ENCODE assay signal across 10 cellular contexts in the genomic region with DNA sequence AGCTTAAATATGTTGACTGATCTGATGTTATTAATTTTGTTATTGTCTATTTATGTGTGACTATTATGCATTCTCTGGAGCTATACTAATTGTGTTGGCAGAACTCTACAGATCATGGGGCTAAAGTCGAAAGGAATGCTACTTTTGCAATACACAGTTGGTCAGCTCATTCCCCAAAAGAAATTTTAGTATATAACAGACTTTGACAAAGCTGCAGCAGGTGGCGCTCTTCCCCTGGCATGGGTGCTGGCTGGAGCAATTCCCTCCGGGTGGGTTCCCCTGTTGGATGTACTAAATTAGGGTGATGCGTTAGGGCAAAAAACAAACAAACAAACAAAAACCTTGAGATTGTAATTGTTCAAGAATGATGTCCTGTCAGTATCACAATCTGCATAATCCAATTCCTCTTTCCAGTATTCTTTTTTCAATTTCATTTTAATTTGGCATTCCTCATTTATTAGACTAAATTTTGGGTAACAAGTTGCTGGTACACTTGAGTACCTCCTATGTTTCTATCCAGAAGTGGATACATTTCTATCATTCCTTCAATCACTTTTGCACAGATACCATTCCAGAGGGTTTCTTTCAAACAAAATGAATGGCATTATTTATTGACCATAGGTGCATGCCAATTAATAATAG.
DNase-seq lines count a peak whose midpoint lies in the region; ATAC-seq and TF ChIP-seq lines count a peak whose summit lies in the region.
"Had no signal": no experiment of that assay in that cellular context is flagged by ENCODE, and none has a peak within 500 bp of the region (broad histone marks: within the 10 kb centered on the region; RNA-seq: fewer than 3 reads in every experiment).

No MANE protein-coding gene starts in this region.

- no peak for DNase-seq in BJ (ENCODE audit: low read depth)
- DNase-seq in KG1 (lab: John Stamatoyannopoulos, UW), result peak; percentile 13
- DNase-seq in SJSA1 (ENCODE audit: low read depth in 1 of 2, low spot score in 2 of 2), result peak; percentile 14 to 42
- peak; percentile 46 for DNase-seq in fibroblast of mammary gland (ENCODE audit: low read depth)
- DNase-seq in progenitor cell of endocrine pancreas (ENCODE audit: low spot score, unreplicated experiment), result peak; percentile 30
- DNase-seq in natural killer cell treated with Interleukin-12 subunit alpha and Interleukin-12 subunit beta and Interleukin-15 and Interleukin-18, amount 100 ng/mL, for 72 hours (ENCODE audit: low spot score), result no peak
- no peak for DNase-seq in sciatic nerve (ENCODE audit: low spot score)

- H3K36me3 ChIP-seq in BJ (ENCODE audit: control insufficient read depth, insufficient read depth, low read length) (no peaks in the 10 kb centered on the region), SJSA1 (no peaks in the 10 kb centered on the region)
- H3K36me3 ChIP-seq: neutrophil had no signal

- H3K4me1 ChIP-seq in SJSA1 (replicated peaks), result no peaks in the 10 kb centered on the region

- TF ChIP-seq CTCF in BJ (IDR thresholded peaks at IDR 0.05; ENCODE audit: insufficient read depth, low read depth, low read length) (peak; percentile 67), fibroblast of mammary gland (conservative IDR thresholded peaks at IDR 0.05; ENCODE audit: control insufficient read depth, insufficient read depth, low read depth, low read length) (peak; percentile 68), progenitor cell of endocrine pancreas (IDR thresholded peaks at IDR 0.05; ENCODE audit: unreplicated experiment) (peak; percentile 86)

- no peaks in the 10 kb centered on the region for H3K9me3 ChIP-seq in SJSA1 (replicated peaks)
- H3K9me3 ChIP-seq: neutrophil had no signal

- no peak overlapping the region for H3K27ac Mint-ChIP-seq in progenitor cell of endocrine pancreas
- H3K27ac Mint-ChIP-seq in natural killer cell treated with Interleukin-12 subunit alpha and Interleukin-12 subunit beta and Interleukin-15 and Interleukin-18, amount 100 ng/mL, for 72 hours, result no peak overlapping the region
- H3K27ac Mint-ChIP-seq: T-cell had no signal

- H3K27ac ChIP-seq in SJSA1, result no peak overlapping the region
- H3K27ac ChIP-seq: neutrophil had no signal

- intact Hi-C loops in sciatic nerve (cut with DNase I), result no loop called here

- no peak overlapping the region for H3K4me3 ChIP-seq in BJ (ENCODE audit: low read depth, low read length)
- no peak overlapping the region for H3K4me3 ChIP-seq in SJSA1
- H3K4me3 ChIP-seq in fibroblast of mammary gland (ENCODE audit: control insufficient read depth, low read depth, low read length), result no peak overlapping the region

- peaks cover 5% of the 10 kb centered on the region for H3K27me3 Mint-ChIP-seq in progenitor cell of endocrine pancreas
- H3K27me3 Mint-ChIP-seq in natural killer cell treated with Interleukin-12 subunit alpha and Interleukin-12 subunit beta and Interleukin-15 and Interleukin-18, amount 100 ng/mL, for 72 hours, result no peaks in the 10 kb centered on the region

- H3K4me3 Mint-ChIP-seq in progenitor cell of endocrine pancreas (ENCODE audit: low read depth), result no peak overlapping the region
- no peak overlapping the region for H3K4me3 Mint-ChIP-seq in natural killer cell treated with Interleukin-12 subunit alpha and Interleukin-12 subunit beta and Interleukin-15 and Interleukin-18, amount 100 ng/mL, for 72 hours
- H3K4me3 Mint-ChIP-seq: T-cell had no signal

- H3K36me3 Mint-ChIP-seq in progenitor cell of endocrine pancreas (ENCODE audit: insufficient read depth), result no peaks in the 10 kb centered on the region
- no peaks in the 10 kb centered on the region for H3K36me3 Mint-ChIP-seq in natural killer cell treated with Interleukin-12 subunit alpha and Interleukin-12 subunit beta and Interleukin-15 and Interleukin-18, amount 100 ng/mL, for 72 hours
- H3K36me3 Mint-ChIP-seq: T-cell had no signal

- POLR2A ChIA-PET in BJ (lab: Charles Lee), result no interaction called here

- CTCF ChIA-PET in BJ (lab: Yijun Ruan, JAX), result interaction anchor here (0.6 to 2.4 kb wide), 11 partner anchors 10 to 737 kb away, joined by 3 to 12 read pairs (median 3); no protein-coding TSS in a partner anchor

- H3K27me3 ChIP-seq in BJ (ENCODE audit: control insufficient read depth, insufficient read depth, low read length) (no peaks in the 10 kb centered on the region), SJSA1 (replicated peaks) (no peaks in the 10 kb centered on the region)
- H3K27me3 ChIP-seq: neutrophil had no signal

- no peaks in the 10 kb centered on the region for H3K9me3 Mint-ChIP-seq in progenitor cell of endocrine pancreas (ENCODE audit: low read depth)
- no peaks in the 10 kb centered on the region for H3K9me3 Mint-ChIP-seq in natural killer cell treated with Interleukin-12 subunit alpha and Interleukin-12 subunit beta and Interleukin-15 and Interleukin-18, amount 100 ng/mL, for 72 hours
- H3K9me3 Mint-ChIP-seq: T-cell had no signal

- ATAC-seq in GM18502 (IDR thresholded peaks at IDR 0.05; ENCODE audit: poor library complexity, unreplicated experiment) (peak; percentile 57), sciatic nerve (no peak)
- no peak for ATAC-seq in natural killer cell treated with Interleukin-12 subunit alpha and Interleukin-12 subunit beta and Interleukin-15 and Interleukin-18, amount 100 ng/mL, for 72 hours
- ATAC-seq: T-cell had no signal

- H3K4me1 Mint-ChIP-seq in progenitor cell of endocrine pancreas (ENCODE audit: low read depth), result no peaks in the 10 kb centered on the region
- H3K4me1 Mint-ChIP-seq in natural killer cell treated with Interleukin-12 subunit alpha and Interleukin-12 subunit beta and Interleukin-15 and Interleukin-18, amount 100 ng/mL, for 72 hours (ENCODE audit: low read depth in 2 of 2), result no peaks in the 10 kb centered on the region
- H3K4me1 Mint-ChIP-seq: T-cell had no signal

Comparison
In these comparisons a context has a peak if more than half of its experiments do, and no peak if none do; other contexts are left out.
1. DNase-seq: peak in KG1 (single experiment), SJSA1 (2 of 2), fibroblast of mammary gland (single experiment) and progenitor cell of endocrine pancreas (single experiment); none in BJ (single experiment), natural killer cell treated with Interleukin-12 subunit alpha and Interleukin-12 subunit beta and Interleukin-15 and Interleukin-18, amount 100 ng/mL, for 72 hours (single experiment) and sciatic nerve (single experiment).
2. Peak in every context shown above with its lines, with median percentiles within 50 percentile points of each other: CTCF ChIP-seq.